Comparison of ENCODE assay signal across 10 cellular contexts in genomic region chr18:25814841-25815458, GRCh38.
A peak's percentile ranks its signal among the peaks of the same experiment; 100 is the strongest.
DNase-seq lines count a peak whose midpoint lies in the region; ATAC-seq and TF ChIP-seq lines count a peak whose summit lies in the region.
"Had no signal": no experiment of that assay in that cellular context is flagged by ENCODE, and none has a peak within 500 bp of the region (broad histone marks: within the 10 kb centered on the region; RNA-seq: fewer than 3 reads in every experiment).

No MANE protein-coding gene starts in this region.

- H3K4me3 ChIP-seq in HFF-Myc (replicated peaks; ENCODE audit: low read depth, low read length) (no peak overlapping the region), neuron (ENCODE audit: low read length) (peak overlapping the region; percentile 22), psoas muscle (no peak overlapping the region)
- H3K4me3 ChIP-seq in effector memory CD4-positive, alpha-beta T cell (ENCODE audit: insufficient read depth, low read depth, low read length, poor library complexity, severe bottlenecking): no peak overlapping the region
- H3K4me3 ChIP-seq: thyroid gland had no signal

- H3K4me1 ChIP-seq in neuron (ENCODE audit: insufficient read depth, low read length) (peaks cover 50% of the 10 kb centered on the region), psoas muscle (no peaks in the 10 kb centered on the region)
- H3K4me1 ChIP-seq in effector memory CD4-positive, alpha-beta T cell (ENCODE audit: control insufficient read depth, insufficient read depth, low read length, poor library complexity, severe bottlenecking): no peaks in the 10 kb centered on the region
- H3K4me1 ChIP-seq: thyroid gland had no signal

- WGBS in psoas muscle, 3 donors: 77 to 82% (median 77%) methylated on average over 4 of the region's 4 CpGs

- H3K27me3 ChIP-seq in neuron (ENCODE audit: insufficient read depth, low read length): no peaks in the 10 kb centered on the region
- no peaks in the 10 kb centered on the region for H3K27me3 ChIP-seq in effector memory CD4-positive, alpha-beta T cell (replicated peaks; ENCODE audit: control insufficient read depth, insufficient read depth, low read length, poor library complexity, severe bottlenecking)
- H3K27me3 ChIP-seq in psoas muscle (ENCODE audit: insufficient read depth in 3 of 3, low read length in 2 of 3): no peaks in the 10 kb centered on the region
- H3K27me3 ChIP-seq: thyroid gland had no signal

- peak overlapping the region; percentile 30 for H2AFZ ChIP-seq in neuron (ENCODE audit: low read depth, low read length)

- intact Hi-C loops in psoas muscle (cut with DNase I): no loop called here

- no peak overlapping the region for H3K27ac ChIP-seq in effector memory CD4-positive, alpha-beta T cell (ENCODE audit: insufficient read depth, low read length, poor library complexity, severe bottlenecking)
- no peak overlapping the region for H3K27ac ChIP-seq in psoas muscle
- H3K27ac ChIP-seq: thyroid gland had no signal

- TF ChIP-seq CTCF in HFF-Myc (IDR thresholded peaks at IDR 0.05; ENCODE audit: low read depth, low read length, missing control alignments) (no peak), psoas muscle (IDR thresholded peaks at IDR 0.05) (no peak)

- peak; percentile 90 for ATAC-seq in HG03558 (IDR thresholded peaks at IDR 0.05; ENCODE audit: extremely low read depth, unreplicated experiment)
- no peak for ATAC-seq in psoas muscle

- H3K36me3 ChIP-seq in neuron (ENCODE audit: insufficient read depth, low read length): no peaks in the 10 kb centered on the region
- H3K36me3 ChIP-seq in effector memory CD4-positive, alpha-beta T cell (ENCODE audit: control insufficient read depth, insufficient read depth, low read length): no peaks in the 10 kb centered on the region
- no peaks in the 10 kb centered on the region for H3K36me3 ChIP-seq in psoas muscle (ENCODE audit: insufficient read depth in 1 of 2, low read depth in 1 of 2)
- H3K36me3 ChIP-seq: thyroid gland had no signal

- no peaks in the 10 kb centered on the region for H3K9me3 ChIP-seq in neuron (ENCODE audit: low read length)
- H3K9me3 ChIP-seq in effector memory CD4-positive, alpha-beta T cell (ENCODE audit: control insufficient read depth, low read length): no peaks in the 10 kb centered on the region
- no peaks in the 10 kb centered on the region for H3K9me3 ChIP-seq in psoas muscle
- H3K9me3 ChIP-seq: thyroid gland had no signal

- DNase-seq in NCI-H1417 (lab: John Stamatoyannopoulos, UW) (peak in 2 of 3 experiments; percentile 43 to 77), NCI-H1417 treated with DMSO at 0.1 percent for 48 hours (lab: John Stamatoyannopoulos, UW) (no peak), HFF-Myc (ENCODE audit: extremely low read depth, low read depth) (peak; percentile 40), germinal center (ENCODE audit: low spot score) (no peak), psoas muscle (no peak)
- DNase-seq in effector memory CD4-positive, alpha-beta T cell: no peak
- DNase-seq: activated CD4-positive, alpha-beta T cell treated with anti-CD3 and anti-CD28 coated beads, Interleukin-2, amount 50 U/mL, for 1 hour; thyroid gland had no signal

Comparison
In these comparisons a context has a peak if more than half of its experiments do, and no peak if none do; other contexts are left out.
1. DNase-seq: peak in NCI-H1417 (2 of 3) and HFF-Myc (single experiment); none in NCI-H1417 treated with DMSO at 0.1 percent for 48 hours (single experiment), effector memory CD4-positive, alpha-beta T cell (0 of 3), germinal center (single experiment) and psoas muscle (0 of 2).